In the genomic region with DNA sequence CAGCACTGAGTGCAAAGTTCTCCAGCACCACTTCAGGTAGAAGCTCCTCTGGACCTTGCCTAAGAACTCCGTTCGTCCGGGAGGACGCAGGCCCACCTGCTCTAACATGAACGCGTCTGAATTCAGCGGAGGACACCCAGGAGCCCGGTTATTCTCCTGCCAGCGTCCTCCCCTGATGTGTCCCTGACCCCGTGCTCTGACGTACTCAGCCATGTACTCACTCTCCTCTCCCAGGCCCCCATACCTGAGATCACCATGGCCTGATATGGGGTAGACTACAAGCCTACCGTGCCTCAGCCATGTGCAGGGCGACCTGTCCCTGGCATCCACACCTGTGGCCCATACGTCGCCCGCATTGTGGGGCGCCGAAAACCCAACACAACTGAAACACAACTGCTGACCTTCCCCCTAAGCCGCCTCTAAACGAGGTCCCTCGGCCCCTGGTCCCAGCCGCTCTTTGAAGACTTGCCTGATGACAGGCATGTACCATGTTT, we compare ENCODE assay signal across 8 cellular contexts. TPM values are rescaled to one million over a fixed set of nuclear protein-coding genes. Genes with fewer than 3 reads are reported as not detected.
DNase-seq lines count a peak whose midpoint lies in the region; ATAC-seq, FAIRE-seq and TF ChIP-seq lines count a peak whose summit lies in the region.

No MANE protein-coding gene starts in this region.

- H3K36me3 Mint-ChIP-seq in T-helper 17 cell (ENCODE audit: low read depth): peaks cover 3% of the 10 kb centered on the region

- no peak for FAIRE-seq in GM12892 (lab: Jason Lieb, UNC)

- H3K4me3 Mint-ChIP-seq in T-helper 17 cell: peak overlapping the region; percentile 96

- no peaks in the 10 kb centered on the region for H3K27me3 ChIP-seq in foreskin keratinocyte
- no peaks in the 10 kb centered on the region for H3K27me3 ChIP-seq in prostate gland (replicated peaks; ENCODE audit: insufficient read depth)

- peak overlapping the region; percentile 93 for H3K27ac Mint-ChIP-seq in T-helper 17 cell

- H3K4me1 ChIP-seq in foreskin keratinocyte (no peaks in the 10 kb centered on the region), prostate gland (replicated peaks) (peaks cover 7% of the 10 kb centered on the region)

- DNase-seq in Right ventricle myocardium inferior (ENCODE audit: missing footprints) (no peak), cardiac septum (ENCODE audit: low spot score) (no peak), T-helper 17 cell (no peak), foreskin keratinocyte (no peak), prostate gland (ENCODE audit: low spot score) (no peak), NCI-H345 treated with DMSO at 0.1 percent for 48 hours (lab: John Stamatoyannopoulos, UW; ENCODE audit: unreplicated experiment) (no peak), GM12892 (ENCODE audit: insufficient read length) (no peak)

- WGBS in prostate gland: 15% methylated on average over 22 of the region's 22 CpGs

- ATAC-seq in Right ventricle myocardium inferior: peak; percentile 1
- ATAC-seq in T-helper 17 cell: no peak
- ATAC-seq in foreskin keratinocyte: peak; percentile 21
- no peak for ATAC-seq in HG03571 (IDR thresholded peaks at IDR 0.05; ENCODE audit: unreplicated experiment)

- H3K9me3 ChIP-seq in T-helper 17 cell (ENCODE audit: control insufficient read depth, low read length, poor library complexity, severe bottlenecking) (no peaks in the 10 kb centered on the region), prostate gland (no peaks in the 10 kb centered on the region)

- intact Hi-C loops in Right ventricle myocardium inferior (cut with DNase I): loop anchor here (1.0 kb wide), 1 partner anchor 45 kb away; the partner anchor contains the start of gene ZNF497
- intact Hi-C loops in cardiac septum (cut with DNase I): loop anchor here (1.0 kb wide), 1 partner anchor 33 kb away; the partner anchor contains the start of gene ZNF132
- intact Hi-C loops in prostate gland (cut with DNase I): loop anchor here (2.0 kb wide), 1 partner anchor 33 kb away; the partner anchor contains the start of gene ZNF132

- TF ChIP-seq CTCF in foreskin keratinocyte (conservative IDR thresholded peaks at IDR 0.05) (no peak), prostate gland (IDR thresholded peaks at IDR 0.05) (no peak)

- peak overlapping the region; percentile 35 for H3K27ac ChIP-seq in foreskin keratinocyte
- peak overlapping the region; percentile 82 to 84 for H3K27ac ChIP-seq in prostate gland

- peaks cover 26% of the 10 kb centered on the region for H3K4me1 Mint-ChIP-seq in T-helper 17 cell

- H3K27me3 Mint-ChIP-seq in T-helper 17 cell: no peaks in the 10 kb centered on the region

- H3K36me3 ChIP-seq in prostate gland: no peaks in the 10 kb centered on the region

- H3K4me3 ChIP-seq in prostate gland: peak overlapping the region; percentile 93 to 98

- TF ChIP-seq POLR2A in prostate gland (IDR thresholded peaks at IDR 0.05) (no peak), GM12892 (IDR thresholded peaks at IDR 0.05; ENCODE audit: low read depth, low read length) (no peak)

RNA-seq across cellular contexts. Expression of gene ZNF584, which starts 0.7 kb away (rescaled TPM):
- total RNA-seq in Right ventricle myocardium inferior (15.8 TPM), cardiac septum (19.8 TPM), T-helper 17 cell (1 to 10 TPM; 3.0 to 5.4 TPM), foreskin keratinocyte (14.5 and 15.5 TPM in 2 replicates), prostate gland (10 to 100 TPM; 10.8 to 19.4 TPM)
- 7.7 and 8.9 TPM in 2 replicates for polyA plus RNA-seq in foreskin keratinocyte
- polyA plus RNA-seq in GM12892 (2012; ENCODE audit: missing spikeins): 4.0 TPM

RNA-seq across cellular contexts. Expression of gene RNF225, which starts 12.2 kb away (rescaled TPM):
- total RNA-seq in Right ventricle myocardium inferior (not detected), cardiac septum (not detected), T-helper 17 cell (not detected), foreskin keratinocyte (0.11 and 0.24 TPM in 2 replicates), prostate gland (1 to 10 TPM in 1 of 2 donors, under 1 TPM in 1; 0.62 to 7.0 TPM)
- polyA plus RNA-seq in foreskin keratinocyte: not detected in 2 replicates
- polyA plus RNA-seq in GM12892 (2012; ENCODE audit: missing spikeins): not detected

RNA-seq across cellular contexts. Expression of gene RPS5, which starts 20.6 kb away (rescaled TPM):
- total RNA-seq in Right ventricle myocardium inferior: 551 TPM
- total RNA-seq in cardiac septum: 394 TPM
- total RNA-seq in T-helper 17 cell: 1,000 to 10,000 TPM; 1,065 to 1,239 TPM
- total RNA-seq in foreskin keratinocyte: 1,574 and 1,581 TPM in 2 replicates
- 2,220 and 2,246 TPM in 2 replicates for polyA plus RNA-seq in foreskin keratinocyte
- total RNA-seq in prostate gland: 1,000 to 10,000 TPM; 1,184 to 2,289 TPM
- polyA plus RNA-seq in GM12892 (2012; ENCODE audit: missing spikeins): 2,354 TPM

RNA-seq across cellular contexts. Expression of gene ZNF837, which starts 26.9 kb away (rescaled TPM):
- total RNA-seq in Right ventricle myocardium inferior (0.22 TPM), cardiac septum (0.54 TPM), T-helper 17 cell (1 to 10 TPM; 1.2 to 1.6 TPM), foreskin keratinocyte (0.78 and 1.2 TPM in 2 replicates), prostate gland (10 to 100 TPM; 12.2 to 15.7 TPM)
- 0.82 and 1.2 TPM in 2 replicates for polyA plus RNA-seq in foreskin keratinocyte
- polyA plus RNA-seq in GM12892 (2012; ENCODE audit: missing spikeins): not detected

RNA-seq across cellular contexts. Expression of gene ZNF132, which starts 32.2 kb away (rescaled TPM):
- 5.1 TPM for total RNA-seq in Right ventricle myocardium inferior
- total RNA-seq in cardiac septum: 5.4 TPM
- total RNA-seq in T-helper 17 cell: 1 to 10 TPM in 1 of 2 donors, under 1 TPM in 1; 0.76 to 1.7 TPM
- 5.6 and 5.8 TPM in 2 replicates for total RNA-seq in foreskin keratinocyte
- 1.4 and 1.7 TPM in 2 replicates for polyA plus RNA-seq in foreskin keratinocyte
- total RNA-seq in prostate gland: 10 to 100 TPM in 1 of 2 donors, 1 to 10 TPM in 1; 8.1 to 12.2 TPM
- polyA plus RNA-seq in GM12892 (2012; ENCODE audit: missing spikeins): 0.74 TPM

Comparison
In these comparisons a context has a peak if more than half of its experiments do, and no peak if none do; other contexts are left out.
1. ATAC-seq: peak in Right ventricle myocardium inferior (single experiment) and foreskin keratinocyte (single experiment); none in T-helper 17 cell (single experiment) and HG03571 (single experiment).